1 cellular context compared by ENCODE assay signal in the genomic region with DNA sequence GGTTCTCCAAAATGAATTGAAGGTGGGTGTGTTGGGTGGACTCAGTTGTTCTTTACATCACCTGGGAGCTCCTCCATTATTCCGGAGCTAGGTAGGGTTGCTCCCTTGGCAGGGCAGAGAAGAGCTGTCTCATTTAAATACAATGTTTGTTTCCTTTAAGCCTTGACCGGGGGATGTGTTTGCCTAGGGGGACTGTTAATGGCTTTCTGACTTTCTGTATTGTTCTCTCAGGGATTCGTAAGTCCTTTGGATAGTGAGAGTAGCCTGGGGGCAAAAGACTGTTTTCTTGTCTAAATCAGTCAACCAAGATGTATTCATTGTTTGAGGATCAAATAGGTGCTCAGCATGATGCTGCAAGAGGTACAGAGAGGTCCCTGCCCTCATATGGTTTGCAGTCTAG.
TF ChIP-seq lines count a peak whose summit lies in the region.

No MANE protein-coding gene starts in this region.

TF ChIP-seq in WTC11, 78 proteins besides CTCF, POLR2A, EP300 and RAD21 (continued from another document):
- TF ChIP-seq, protein P1, sequence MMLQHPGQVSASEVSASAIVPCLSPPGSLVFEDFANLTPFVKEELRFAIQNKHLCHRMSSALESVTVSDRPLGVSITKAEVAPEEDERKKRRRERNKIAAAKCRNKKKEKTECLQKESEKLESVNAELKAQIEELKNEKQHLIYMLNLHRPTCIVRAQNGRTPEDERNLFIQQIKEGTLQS (CRISPR knock-in tag; conservative IDR thresholded peaks at IDR 0.05) = no peak
- TF ChIP-seq GABPB1 (CRISPR knock-in tag; IDR thresholded peaks at IDR 0.05) (no peak), SMAD3 (CRISPR knock-in tag; IDR thresholded peaks at IDR 0.05; ENCODE audit: borderline replicate concordance) (no peak)
